Comparison of ENCODE assay signal across 24 cellular contexts in the genomic region with DNA sequence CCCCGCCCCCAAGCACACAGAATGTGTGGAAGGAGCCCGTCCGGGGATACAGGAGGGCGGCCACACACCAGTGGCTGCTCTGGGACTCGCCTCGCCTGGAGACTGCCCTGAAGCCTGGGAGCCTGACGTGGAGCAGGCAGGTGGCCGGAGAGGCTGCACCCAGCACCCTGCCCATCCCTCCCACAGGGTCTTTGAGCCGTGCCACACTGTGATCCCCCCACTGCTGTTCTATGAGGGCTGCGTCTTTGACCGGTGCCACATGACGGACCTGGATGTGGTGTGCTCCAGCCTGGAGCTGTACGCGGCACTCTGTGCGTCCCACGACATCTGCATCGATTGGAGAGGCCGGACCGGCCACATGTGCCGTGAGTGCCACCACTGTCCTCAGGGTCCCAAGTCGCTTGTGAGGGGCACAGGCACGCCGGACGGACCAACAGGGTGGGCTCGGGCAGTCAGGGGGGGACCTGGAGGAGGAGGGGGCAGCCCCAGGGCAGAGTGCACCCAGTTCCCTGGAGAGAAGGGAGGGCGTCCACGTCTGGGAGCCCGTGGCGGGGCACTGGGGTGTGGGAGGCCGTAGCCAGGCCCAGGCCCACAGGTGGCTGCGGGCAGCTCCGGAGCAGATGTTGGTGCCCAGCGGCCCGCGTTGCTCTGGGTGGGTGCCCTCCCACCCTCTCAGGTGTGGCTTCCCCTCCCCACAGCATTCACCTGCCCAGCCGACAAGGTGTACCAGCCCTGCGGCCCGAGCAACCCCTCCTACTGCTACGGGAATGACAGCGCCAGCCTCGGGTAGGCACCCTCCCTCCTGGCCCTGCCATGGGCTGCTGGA. TPM values are rescaled to one million over a fixed set of nuclear protein-coding genes. Genes with fewer than 3 reads are reported as not detected.
DNase-seq lines count a peak whose midpoint lies in the region; ATAC-seq and TF ChIP-seq lines count a peak whose summit lies in the region.
"Had no signal": no experiment of that assay in that cellular context is flagged by ENCODE, and none has a peak within 500 bp of the region (broad histone marks: within the 10 kb centered on the region; RNA-seq: fewer than 3 reads in every experiment).

No MANE protein-coding gene starts in this region.

- TF ChIP-seq CTCF in WTC11 (IDR thresholded peaks at IDR 0.05) (no peak), tibial artery (IDR thresholded peaks at IDR 0.05) (no peak)

- intact Hi-C loops in tibial artery (cut with DNase I; ENCODE audit: low total_unique reads): no loop called here
- intact Hi-C loops in activated T-helper 2 cell treated with anti-CD3 and anti-CD28 coated beads, Interferon-gamma antibody, Interleukin-2, Interleukin-4, amounts not matched to agents 10 μg/mL and 5 μg/mL and 100 μg/mL, durations not matched to agents 14 hours and 24 hours and 36 hours (cut with micrococcal nuclease): no loop called here

- no peak overlapping the region for H3K4me3 ChIP-seq in tibial artery
- H3K4me3 ChIP-seq: gastroesophageal sphincter, lung, ovary, SJCRH30 had no signal

- H3K27ac Mint-ChIP-seq in activated T-cell treated with anti-CD3 and anti-CD28 coated beads, Interleukin-2, amount 50 U/mL, for 24 hours: no peak overlapping the region
- no peak overlapping the region for H3K27ac Mint-ChIP-seq in WTC11
- no peak overlapping the region for H3K27ac Mint-ChIP-seq in effector memory CD8-positive, alpha-beta T cell
- no peak overlapping the region for H3K27ac Mint-ChIP-seq in activated T-helper 2 cell treated with anti-CD3 and anti-CD28 coated beads, Interferon-gamma antibody, Interleukin-2, Interleukin-4, amounts not matched to agents 10 μg/mL and 5 μg/mL and 100 μg/mL, durations not matched to agents 14 hours and 24 hours and 36 hours
- H3K27ac Mint-ChIP-seq: activated CD8-positive, alpha-beta memory T cell treated with anti-CD3 and anti-CD28 coated beads, Interleukin-2, amount 10 ng/mL, durations not matched to agents 7 days and 5 days; T-helper 2 cell treated with Interferon-gamma antibody and Interleukin-4, amounts not matched to agents 5 μg/mL and 100 μg/mL, for 36 hours had no signal

- no peak for ATAC-seq in activated T-cell treated with anti-CD3 and anti-CD28 coated beads, Interleukin-2, amount 50 U/mL, for 4 hours
- ATAC-seq in WTC11 (no peak), left lobe of liver (no peak)
- ATAC-seq in effector memory CD8-positive, alpha-beta T cell (replicated peaks): no peak
- ATAC-seq: activated CD8-positive, alpha-beta memory T cell treated with anti-CD3 and anti-CD28 coated beads, Interleukin-2, amount 10 ng/mL, durations not matched to agents 7 days and 5 days; gastroesophageal sphincter had no signal

- no peaks in the 10 kb centered on the region for H3K9me3 Mint-ChIP-seq in activated T-cell treated with anti-CD3 and anti-CD28 coated beads, Interleukin-2, amount 50 U/mL, for 4 hours
- no peaks in the 10 kb centered on the region for H3K9me3 Mint-ChIP-seq in activated T-cell treated with anti-CD3 and anti-CD28 coated beads, Interleukin-2, amount 50 U/mL, for 24 hours
- H3K9me3 Mint-ChIP-seq in WTC11: peaks cover 5% of the 10 kb centered on the region
- H3K9me3 Mint-ChIP-seq in effector memory CD8-positive, alpha-beta T cell: no peaks in the 10 kb centered on the region
- no peaks in the 10 kb centered on the region for H3K9me3 Mint-ChIP-seq in activated T-helper 2 cell treated with anti-CD3 and anti-CD28 coated beads, Interferon-gamma antibody, Interleukin-2, Interleukin-4, amounts not matched to agents 10 μg/mL and 5 μg/mL and 100 μg/mL, durations not matched to agents 14 hours and 24 hours and 36 hours
- H3K9me3 Mint-ChIP-seq: T-helper 2 cell treated with Interferon-gamma antibody and Interleukin-4, amounts not matched to agents 5 μg/mL and 100 μg/mL, for 36 hours had no signal

- POLR2A ChIA-PET in WTC11 (lab: Charles Lee): no interaction called here

- peaks cover 0 to 81% of the 10 kb centered on the region in 2 donors for H3K27me3 ChIP-seq in tibial artery
- H3K27me3 ChIP-seq: ovary, SJCRH30 had no signal

- no peak overlapping the region for H3K27ac ChIP-seq in tibial artery
- H3K27ac ChIP-seq: C4-2B, gastroesophageal sphincter, KMS-11, ovary, SJCRH30 had no signal

- H3K4me3 Mint-ChIP-seq in activated T-cell treated with anti-CD3 and anti-CD28 coated beads, Interleukin-2, amount 50 U/mL, for 4 hours: no peak overlapping the region
- no peak overlapping the region for H3K4me3 Mint-ChIP-seq in activated T-cell treated with anti-CD3 and anti-CD28 coated beads, Interleukin-2, amount 50 U/mL, for 24 hours
- no peak overlapping the region for H3K4me3 Mint-ChIP-seq in WTC11
- H3K4me3 Mint-ChIP-seq in effector memory CD8-positive, alpha-beta T cell: no peak overlapping the region
- H3K4me3 Mint-ChIP-seq in activated T-helper 2 cell treated with anti-CD3 and anti-CD28 coated beads, Interferon-gamma antibody, Interleukin-2, Interleukin-4, amounts not matched to agents 10 μg/mL and 5 μg/mL and 100 μg/mL, durations not matched to agents 14 hours and 24 hours and 36 hours (ENCODE audit: low read depth): no peak overlapping the region
- H3K4me3 Mint-ChIP-seq: activated CD8-positive, alpha-beta memory T cell treated with anti-CD3 and anti-CD28 coated beads, Interleukin-2, amount 10 ng/mL, durations not matched to agents 7 days and 5 days; T-helper 2 cell treated with Interferon-gamma antibody and Interleukin-4, amounts not matched to agents 5 μg/mL and 100 μg/mL, for 36 hours had no signal

- H3K27me3 Mint-ChIP-seq in activated T-cell treated with anti-CD3 and anti-CD28 coated beads, Interleukin-2, amount 50 U/mL, for 4 hours (ENCODE audit: low read depth): peaks cover 6% of the 10 kb centered on the region
- H3K27me3 Mint-ChIP-seq in activated T-cell treated with anti-CD3 and anti-CD28 coated beads, Interleukin-2, amount 50 U/mL, for 24 hours: no peaks in the 10 kb centered on the region
- H3K27me3 Mint-ChIP-seq in WTC11 (ENCODE audit: low read depth): peaks cover 4% of the 10 kb centered on the region
- H3K27me3 Mint-ChIP-seq in effector memory CD8-positive, alpha-beta T cell: no peaks in the 10 kb centered on the region
- H3K27me3 Mint-ChIP-seq in activated T-helper 2 cell treated with anti-CD3 and anti-CD28 coated beads, Interferon-gamma antibody, Interleukin-2, Interleukin-4, amounts not matched to agents 10 μg/mL and 5 μg/mL and 100 μg/mL, durations not matched to agents 14 hours and 24 hours and 36 hours (ENCODE audit: low read depth): no peaks in the 10 kb centered on the region
- H3K27me3 Mint-ChIP-seq: activated CD8-positive, alpha-beta memory T cell treated with anti-CD3 and anti-CD28 coated beads, Interleukin-2, amount 10 ng/mL, durations not matched to agents 7 days and 5 days had no signal

- DNase-seq in activated T-cell treated with anti-CD3 and anti-CD28 coated beads, Interleukin-2, amount 50 U/mL, for 4 hours: peak; percentile 3
- DNase-seq in activated T-cell treated with anti-CD3 and anti-CD28 coated beads, Interleukin-2, amount 50 U/mL, for 24 hours: no peak
- peak; percentile 6 for DNase-seq in WTC11 (ENCODE audit: low spot score)
- DNase-seq in left lobe of liver (ENCODE audit: low spot score): peak; percentile 42
- peak; percentile 14 to 58 for DNase-seq in tibial artery
- no peak for DNase-seq in effector memory CD8-positive, alpha-beta T cell
- DNase-seq in NCI-H2227 (lab: John Stamatoyannopoulos, UW; ENCODE audit: unreplicated experiment): no peak
- no peak for DNase-seq in activated T-helper 2 cell treated with anti-CD3 and anti-CD28 coated beads, Interferon-gamma antibody, Interleukin-2, Interleukin-4, amounts not matched to agents 10 μg/mL and 5 μg/mL and 100 μg/mL, durations not matched to agents 14 hours and 24 hours and 36 hours (ENCODE audit: low spot score)
- DNase-seq: activated CD4-positive, alpha-beta T cell treated with anti-CD3 and anti-CD28 coated beads for 1 hour; activated CD8-positive, alpha-beta memory T cell treated with anti-CD3 and anti-CD28 coated beads, Interleukin-2, amount 10 ng/mL, durations not matched to agents 7 days and 5 days; cortex of kidney; NCI-H1092; NCI-H69; SJCRH30; small intestine had no signal

- H3K4me1 Mint-ChIP-seq in activated T-cell treated with anti-CD3 and anti-CD28 coated beads, Interleukin-2, amount 50 U/mL, for 4 hours (ENCODE audit: low read depth): no peaks in the 10 kb centered on the region
- H3K4me1 Mint-ChIP-seq in activated T-cell treated with anti-CD3 and anti-CD28 coated beads, Interleukin-2, amount 50 U/mL, for 24 hours (ENCODE audit: low read depth): no peaks in the 10 kb centered on the region
- no peaks in the 10 kb centered on the region for H3K4me1 Mint-ChIP-seq in WTC11
- no peaks in the 10 kb centered on the region for H3K4me1 Mint-ChIP-seq in effector memory CD8-positive, alpha-beta T cell (ENCODE audit: low read depth in 2 of 2)
- H3K4me1 Mint-ChIP-seq in activated T-helper 2 cell treated with anti-CD3 and anti-CD28 coated beads, Interferon-gamma antibody, Interleukin-2, Interleukin-4, amounts not matched to agents 10 μg/mL and 5 μg/mL and 100 μg/mL, durations not matched to agents 14 hours and 24 hours and 36 hours (ENCODE audit: low read depth): no peaks in the 10 kb centered on the region
- H3K4me1 Mint-ChIP-seq: activated CD8-positive, alpha-beta memory T cell treated with anti-CD3 and anti-CD28 coated beads, Interleukin-2, amount 10 ng/mL, durations not matched to agents 7 days and 5 days had no signal

- H3K9me3 ChIP-seq in tibial artery: no peaks in the 10 kb centered on the region
- H3K9me3 ChIP-seq: gastroesophageal sphincter, ovary, SJCRH30 had no signal

- H3K4me1 ChIP-seq in tibial artery: peaks cover 0 to 8% (median 0%) of the 10 kb centered on the region in 4 donors
- H3K4me1 ChIP-seq: gastroesophageal sphincter, SJCRH30 had no signal

- CTCF ChIA-PET in WTC11 (lab: Charles Lee): no interaction called here

- no peaks in the 10 kb centered on the region for H3K36me3 ChIP-seq in tibial artery
- H3K36me3 ChIP-seq: gastroesophageal sphincter, ovary, SJCRH30 had no signal

- H3K36me3 Mint-ChIP-seq in activated T-cell treated with anti-CD3 and anti-CD28 coated beads, Interleukin-2, amount 50 U/mL, for 4 hours (ENCODE audit: insufficient read depth): no peaks in the 10 kb centered on the region
- H3K36me3 Mint-ChIP-seq in activated T-cell treated with anti-CD3 and anti-CD28 coated beads, Interleukin-2, amount 50 U/mL, for 24 hours (ENCODE audit: low read depth): no peaks in the 10 kb centered on the region
- no peaks in the 10 kb centered on the region for H3K36me3 Mint-ChIP-seq in WTC11
- H3K36me3 Mint-ChIP-seq in effector memory CD8-positive, alpha-beta T cell (ENCODE audit: insufficient read depth): no peaks in the 10 kb centered on the region
- H3K36me3 Mint-ChIP-seq in activated T-helper 2 cell treated with anti-CD3 and anti-CD28 coated beads, Interferon-gamma antibody, Interleukin-2, Interleukin-4, amounts not matched to agents 10 μg/mL and 5 μg/mL and 100 μg/mL, durations not matched to agents 14 hours and 24 hours and 36 hours (ENCODE audit: low read depth): no peaks in the 10 kb centered on the region
- H3K36me3 Mint-ChIP-seq: activated CD8-positive, alpha-beta memory T cell treated with anti-CD3 and anti-CD28 coated beads, Interleukin-2, amount 10 ng/mL, durations not matched to agents 7 days and 5 days had no signal

RNA-seq across cellular contexts. Expression of gene MUC5B, which starts 27.0 kb away (rescaled TPM):
- total RNA-seq in activated T-cell treated with anti-CD3 and anti-CD28 coated beads, Interleukin-2, amount 50 U/mL, for 4 hours: 1 to 10 TPM; 1.1 to 2.2 (median 1.4) TPM
- total RNA-seq in WTC11 (2021) (0.69 to 1.6 TPM (median 1.6 TPM) in 3 replicates), left lobe of liver (4.1 TPM)
- total RNA-seq in activated T-helper 2 cell treated with anti-CD3 and anti-CD28 coated beads, Interferon-gamma antibody, Interleukin-2, Interleukin-4, amounts not matched to agents 10 μg/mL and 5 μg/mL and 100 μg/mL, durations not matched to agents 14 hours and 24 hours and 36 hours: not detected in 2 replicates
- total RNA-seq: A673; activated CD8-positive, alpha-beta memory T cell treated with anti-CD3 and anti-CD28 coated beads, Interleukin-2, amount 10 ng/mL, durations not matched to agents 7 days and 5 days; epithelial cell of proximal tubule; SJCRH30; temporal lobe had no signal

RNA-seq across cellular contexts. Expression of gene MUC5AC, which starts 38.1 kb away (rescaled TPM):
- under 1 TPM in 2 of 3 donors, not detected in 1; under 0.01 TPM for total RNA-seq in activated T-cell treated with anti-CD3 and anti-CD28 coated beads, Interleukin-2, amount 50 U/mL, for 4 hours
- under 0.01 TPM in 1 of 3 replicates, not detected in the others for total RNA-seq in WTC11 (2021)
- 0.03 TPM for total RNA-seq in left lobe of liver
- total RNA-seq in activated T-helper 2 cell treated with anti-CD3 and anti-CD28 coated beads, Interferon-gamma antibody, Interleukin-2, Interleukin-4, amounts not matched to agents 10 μg/mL and 5 μg/mL and 100 μg/mL, durations not matched to agents 14 hours and 24 hours and 36 hours: not detected in 2 replicates
- total RNA-seq: A673; activated CD8-positive, alpha-beta memory T cell treated with anti-CD3 and anti-CD28 coated beads, Interleukin-2, amount 10 ng/mL, durations not matched to agents 7 days and 5 days; epithelial cell of proximal tubule; SJCRH30 had no signal

Comparison
In these comparisons a context has a peak if more than half of its experiments do, and no peak if none do; other contexts are left out.
1. DNase-seq: peak in activated T-cell treated with anti-CD3 and anti-CD28 coated beads, Interleukin-2, amount 50 U/mL, for 4 hours (single experiment), WTC11 (single experiment), left lobe of liver (single experiment) and tibial artery (2 of 2); none in activated T-cell treated with anti-CD3 and anti-CD28 coated beads, Interleukin-2, amount 50 U/mL, for 24 hours (single experiment), effector memory CD8-positive, alpha-beta T cell (0 of 3), NCI-H2227 (single experiment) and activated T-helper 2 cell treated with anti-CD3 and anti-CD28 coated beads, Interferon-gamma antibody, Interleukin-2, Interleukin-4, amounts not matched to agents 10 μg/mL and 5 μg/mL and 100 μg/mL, durations not matched to agents 14 hours and 24 hours and 36 hours (single experiment).